11 cellular contexts compared by ENCODE assay signal in the genomic region with DNA sequence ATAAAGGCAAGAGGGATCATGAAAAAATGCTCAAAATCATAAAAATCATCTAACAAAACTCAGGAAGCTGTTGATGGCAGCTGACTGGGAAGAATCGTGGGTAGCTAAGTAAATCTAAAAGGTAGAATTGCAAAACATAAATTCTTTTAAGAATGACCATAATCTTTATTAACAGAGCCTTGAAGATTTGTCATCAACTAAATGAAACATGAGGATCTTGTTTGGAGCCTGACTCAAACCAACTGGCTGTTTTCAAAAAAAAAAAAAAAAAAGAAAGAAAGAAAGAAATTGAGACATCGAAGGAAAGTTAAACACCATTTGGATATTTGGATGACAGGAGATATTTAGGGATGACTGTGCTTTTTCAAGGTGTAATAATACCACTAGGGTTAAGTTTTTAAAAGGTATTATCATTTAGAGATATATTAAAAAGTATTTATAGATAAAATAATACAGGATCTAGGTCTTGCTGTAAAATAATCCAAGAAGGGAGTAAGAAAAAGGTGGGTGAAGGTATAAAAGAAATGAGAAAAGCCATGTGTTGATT. TPM values are rescaled to one million over a fixed set of nuclear protein-coding genes. Genes with fewer than 3 reads are reported as not detected.
A peak's percentile ranks its signal among the peaks of the same experiment; 100 is the strongest.
DNase-seq lines count a peak whose midpoint lies in the region; ATAC-seq and TF ChIP-seq lines count a peak whose summit lies in the region.
"Had no signal": no experiment of that assay in that cellular context is flagged by ENCODE, and none has a peak within 500 bp of the region (broad histone marks: within the 10 kb centered on the region; RNA-seq: fewer than 3 reads in every experiment).

No MANE protein-coding gene starts in this region.

- H3K4me3 Mint-ChIP-seq in activated T-helper 17 cell treated with anti-CD3 and anti-CD28 coated beads, Interleukin-2, amount 50 U/mL, for 72 hours: peak overlapping the region; percentile 92
- H3K4me3 Mint-ChIP-seq: memory B cell had no signal

- intact Hi-C loops in cardiac septum (cut with DNase I) (loop anchor here (10.0 kb wide), 1 partner anchor 48 kb away; no protein-coding TSS in a partner anchor), uterus (cut with DNase I; ENCODE audit: low total_unique reads) (no loop called here), mucosa of descending colon (cut with DNase I, micrococcal nuclease) (no loop called here)

- no peak for ATAC-seq in activated T-helper 17 cell treated with anti-CD3 and anti-CD28 coated beads, Interleukin-2, amount 50 U/mL, for 72 hours (replicated peaks)
- ATAC-seq in gastroesophageal sphincter: no peak
- no peak for ATAC-seq in mucosa of descending colon

- TF ChIP-seq EP300 in gastroesophageal sphincter (IDR thresholded peaks at IDR 0.05): no peak

- WGBS in gastroesophageal sphincter (ENCODE audit: low coverage in 1 of 2), 2 donors: 20 to 48% methylated on average over 2 of the region's 2 CpGs

- H3K4me3 ChIP-seq in right atrium auricular region (no peak overlapping the region), gastroesophageal sphincter (no peak overlapping the region), uterus (no peak overlapping the region), mucosa of descending colon (no peak overlapping the region)
- H3K4me3 ChIP-seq: hepatocyte had no signal

- H3K4me1 Mint-ChIP-seq in activated T-helper 17 cell treated with anti-CD3 and anti-CD28 coated beads, Interleukin-2, amount 50 U/mL, for 72 hours: peaks cover 49% of the 10 kb centered on the region

- peak overlapping the region; percentile 4 to 97 for H3K27ac ChIP-seq in right atrium auricular region
- peak overlapping the region in 3 of 4 donors; percentile 34 to 99 (median 97) for H3K27ac ChIP-seq in gastroesophageal sphincter
- H3K27ac ChIP-seq in uterus: peak overlapping the region; percentile 13 to 42
- H3K27ac ChIP-seq: hepatocyte had no signal

- peaks cover 8% of the 10 kb centered on the region for H3K36me3 ChIP-seq in right atrium auricular region
- H3K36me3 ChIP-seq in gastroesophageal sphincter: peaks cover 0 to 44% of the 10 kb centered on the region in 2 donors
- no peaks in the 10 kb centered on the region for H3K36me3 ChIP-seq in uterus
- H3K36me3 ChIP-seq in mucosa of descending colon (ENCODE audit: low read depth): no peaks in the 10 kb centered on the region

- no peak for DNase-seq in right atrium auricular region (ENCODE audit: low spot score)
- DNase-seq in cardiac septum (ENCODE audit: low spot score): no peak
- no peak for DNase-seq in uterus
- no peak for DNase-seq in mucosa of descending colon
- DNase-seq in HPDE6-E6E7 (ENCODE audit: extremely low spot score): no peak
- no peak for DNase-seq in activated CD4-positive, CD25-positive, alpha-beta regulatory T cell treated with anti-CD3 and anti-CD28 coated beads, Interleukin-2, amount 50 U/mL, for 72 hours
- DNase-seq: NCI-H2107 had no signal

- peak overlapping the region; percentile 90 for H3K27ac Mint-ChIP-seq in activated T-helper 17 cell treated with anti-CD3 and anti-CD28 coated beads, Interleukin-2, amount 50 U/mL, for 72 hours
- H3K27ac Mint-ChIP-seq: memory B cell had no signal

- H3K9me3 Mint-ChIP-seq in activated T-helper 17 cell treated with anti-CD3 and anti-CD28 coated beads, Interleukin-2, amount 50 U/mL, for 72 hours: no peaks in the 10 kb centered on the region
- H3K9me3 Mint-ChIP-seq: memory B cell had no signal

- H3K27me3 ChIP-seq in right atrium auricular region (no peaks in the 10 kb centered on the region), gastroesophageal sphincter (no peaks in the 10 kb centered on the region), uterus (no peaks in the 10 kb centered on the region)
- H3K27me3 ChIP-seq: hepatocyte had no signal

- TF ChIP-seq CTCF in right atrium auricular region (IDR thresholded peaks at IDR 0.05) (no peak), gastroesophageal sphincter (IDR thresholded peaks at IDR 0.05) (no peak), uterus (IDR thresholded peaks at IDR 0.05) (no peak), mucosa of descending colon (IDR thresholded peaks at IDR 0.05) (no peak)

- peaks cover 0 to 78% of the 10 kb centered on the region in 2 donors for H3K4me1 ChIP-seq in right atrium auricular region
- H3K4me1 ChIP-seq in gastroesophageal sphincter: peaks cover 9 to 96% (median 45%) of the 10 kb centered on the region in 3 donors
- peaks cover 9 to 14% of the 10 kb centered on the region in 2 donors for H3K4me1 ChIP-seq in uterus
- H3K4me1 ChIP-seq in mucosa of descending colon (ENCODE audit: low read depth): peaks cover 26% of the 10 kb centered on the region

- no peaks in the 10 kb centered on the region for H3K27me3 Mint-ChIP-seq in activated T-helper 17 cell treated with anti-CD3 and anti-CD28 coated beads, Interleukin-2, amount 50 U/mL, for 72 hours
- H3K27me3 Mint-ChIP-seq: memory B cell had no signal

- H3K9me3 ChIP-seq in right atrium auricular region: no peaks in the 10 kb centered on the region
- H3K9me3 ChIP-seq in gastroesophageal sphincter: no peaks in the 10 kb centered on the region
- H3K9me3 ChIP-seq in uterus: no peaks in the 10 kb centered on the region
- H3K9me3 ChIP-seq in mucosa of descending colon: no peaks in the 10 kb centered on the region

- peaks cover 63% of the 10 kb centered on the region for H3K36me3 Mint-ChIP-seq in activated T-helper 17 cell treated with anti-CD3 and anti-CD28 coated beads, Interleukin-2, amount 50 U/mL, for 72 hours (ENCODE audit: low read depth)

- TF ChIP-seq POLR2A in gastroesophageal sphincter (IDR thresholded peaks at IDR 0.05) (no peak), uterus (IDR thresholded peaks at IDR 0.05) (no peak)

RNA-seq across cellular contexts. Expression of gene CD34, which starts 48.6 kb away (rescaled TPM):
- total RNA-seq in right atrium auricular region (10 to 100 TPM; 76.7 to 76.8 TPM), cardiac septum (49.9 TPM), gastroesophageal sphincter (100 to 1,000 TPM in 1 of 4 donors, 10 to 100 TPM in 3; 38.9 to 114 (median 62.1) TPM), uterus (100 to 1,000 TPM in 2 of 4 donors, 10 to 100 TPM in 2; 39.2 to 135 (median 81.2) TPM), mucosa of descending colon (10 to 100 TPM in 1 of 3 donors, 1 to 10 TPM in 2; 7.7 to 26.9 (median 9.7) TPM)
- under 1 TPM; 0.06 to 0.24 TPM for total RNA-seq in activated T-helper 17 cell treated with anti-CD3 and anti-CD28 coated beads, Interleukin-2, amount 50 U/mL, for 72 hours

Comparison
In these comparisons a context has a peak if more than half of its experiments do, and no peak if none do; other contexts are left out.
1. H3K27ac ChIP-seq: peak in every context shown above with its lines; median percentile 97 in gastroesophageal sphincter; 50 in right atrium auricular region; 28 in uterus.
2. RNA of gene CD34, which starts 48.6 kb away (total RNA-seq): 39.2 to 135 TPM in uterus, 76.7 to 76.8 TPM in right atrium auricular region, 38.9 to 114 TPM in gastroesophageal sphincter, 49.9 TPM in cardiac septum (single experiment) and 7.7 to 26.9 TPM in mucosa of descending colon; 0.06 to 0.24 TPM in activated T-helper 17 cell treated with anti-CD3 and anti-CD28 coated beads, Interleukin-2, amount 50 U/mL, for 72 hours; every median in the first group is over 4 times any median in the second.